Comparison of ENCODE assay signal across 19 cellular contexts in genomic region chr9:84850830-84851372, GRCh38.
A peak's percentile ranks its signal among the peaks of the same experiment; 100 is the strongest.
DNase-seq lines count a peak whose midpoint lies in the region; ATAC-seq and TF ChIP-seq lines count a peak whose summit lies in the region.
"Had no signal": no experiment of that assay in that cellular context is flagged by ENCODE, and none has a peak within 500 bp of the region (broad histone marks: within the 10 kb centered on the region; RNA-seq: fewer than 3 reads in every experiment).

No MANE protein-coding gene starts in this region.

- no peaks in the 10 kb centered on the region for H3K36me3 ChIP-seq in HUES48 (ENCODE audit: control insufficient read depth, insufficient read depth, low read length)
- H3K36me3 ChIP-seq in RWPE2 (ENCODE audit: low read depth): no peaks in the 10 kb centered on the region
- H3K36me3 ChIP-seq: BLaER1 treated with 17β-estradiol and CSF1 and Interleukin-3, amounts not matched to agents 10 nM and 100 nM; HAP-1 had no signal

- H3K27ac ChIP-seq in HUES48 (ENCODE audit: low read depth, low read length) (peak overlapping the region; percentile 93), RWPE2 (ENCODE audit: poor library complexity, severe bottlenecking) (peak overlapping the region; percentile 27)
- H3K27ac ChIP-seq: BLaER1 treated with 17β-estradiol and CSF1 and Interleukin-3, amounts not matched to agents 10 nM and 100 nM; PC-9; SK-N-MC had no signal

- TF ChIP-seq CTCF in RWPE2 (IDR thresholded peaks at IDR 0.05; ENCODE audit: poor library complexity, severe bottlenecking) (no peak), epithelial cell of proximal tubule (conservative IDR thresholded peaks at IDR 0.05; ENCODE audit: low read depth, low read length) (no peak), GM13976 (IDR thresholded peaks at IDR 0.05; ENCODE audit: borderline replicate concordance, control extremely low read depth, extremely low read depth, insufficient read depth, missing control alignments) (no peak)

- no peak overlapping the region for H3K9ac ChIP-seq in HUES48 (ENCODE audit: low read depth, low read length)
- H3K9ac ChIP-seq: BLaER1 treated with 17β-estradiol and CSF1 and Interleukin-3, amounts not matched to agents 10 nM and 100 nM had no signal

- H3K9me3 ChIP-seq in HUES48 (ENCODE audit: control insufficient read depth, insufficient read depth, low read length): no peaks in the 10 kb centered on the region
- H3K9me3 ChIP-seq in RWPE2 (ENCODE audit: severe bottlenecking): no peaks in the 10 kb centered on the region
- H3K9me3 ChIP-seq: BLaER1 treated with 17β-estradiol and CSF1 and Interleukin-3, amounts not matched to agents 10 nM and 100 nM; HAP-1 had no signal

- H3K27me3 ChIP-seq in HUES48 (ENCODE audit: control insufficient read depth, insufficient read depth, low read length) (no peaks in the 10 kb centered on the region; the same call in 1 of the 2 replicates), RWPE2 (ENCODE audit: insufficient read depth, poor library complexity, severe bottlenecking) (no peaks in the 10 kb centered on the region)
- H3K27me3 ChIP-seq: BLaER1 treated with 17β-estradiol and CSF1 and Interleukin-3, amounts not matched to agents 10 nM and 100 nM had no signal

- ATAC-seq in RWPE2 (ENCODE audit: low read depth) (no peak), HG03196 (IDR thresholded peaks at IDR 0.05; ENCODE audit: unreplicated experiment) (no peak)
- ATAC-seq: K562 had no signal

- no peak for DNase-seq in RWPE2 (ENCODE audit: low spot score)
- DNase-seq in epithelial cell of proximal tubule (ENCODE audit: low read depth): peak; percentile 39
- peak; percentile 57 for DNase-seq in renal cortical epithelial cell (ENCODE audit: low read depth)
- DNase-seq in NCI-H2171 (lab: John Stamatoyannopoulos, UW): no peak
- no peak for DNase-seq in GM13976 (ENCODE audit: low spot score)
- DNase-seq: DMS153, EL, NCI-H1092 treated with DMSO at 0.1 percent for 48 hours, NCI-H1694, NCI-H2107, NCI-H345, NCI-H526 treated with DMSO at 0.1 percent for 48 hours, PC-9 had no signal

- in situ Hi-C loops in GM13976 (cut with MboI; ENCODE audit: low sequenced_read_pairs, unreplicated experiment): no loop called here

- H3K4me1 ChIP-seq in HUES48 (ENCODE audit: control insufficient read depth, insufficient read depth, low read length) (peaks cover 52% of the 10 kb centered on the region), RWPE2 (ENCODE audit: insufficient read depth, poor library complexity, severe bottlenecking) (peaks cover 24% of the 10 kb centered on the region)
- H3K4me1 ChIP-seq: BLaER1 treated with 17β-estradiol and CSF1 and Interleukin-3, amounts not matched to agents 10 nM and 100 nM had no signal

- H3K4me3 ChIP-seq in HUES48 (ENCODE audit: low read depth, low read length) (no peak overlapping the region), RWPE2 (ENCODE audit: severe bottlenecking) (no peak overlapping the region), epithelial cell of proximal tubule (ENCODE audit: low read depth, low read length) (no peak overlapping the region)
- H3K4me3 ChIP-seq: BLaER1 treated with 17β-estradiol and CSF1 and Interleukin-3, amounts not matched to agents 10 nM and 100 nM; HAP-1; K562; PC-9; SK-N-MC had no signal

Comparison
In these comparisons a context has a peak if more than half of its experiments do, and no peak if none do; other contexts are left out.
1. DNase-seq: peak in epithelial cell of proximal tubule (single experiment) and renal cortical epithelial cell (single experiment); none in RWPE2 (single experiment), NCI-H2171 (single experiment) and GM13976 (single experiment).